In the genomic region with DNA sequence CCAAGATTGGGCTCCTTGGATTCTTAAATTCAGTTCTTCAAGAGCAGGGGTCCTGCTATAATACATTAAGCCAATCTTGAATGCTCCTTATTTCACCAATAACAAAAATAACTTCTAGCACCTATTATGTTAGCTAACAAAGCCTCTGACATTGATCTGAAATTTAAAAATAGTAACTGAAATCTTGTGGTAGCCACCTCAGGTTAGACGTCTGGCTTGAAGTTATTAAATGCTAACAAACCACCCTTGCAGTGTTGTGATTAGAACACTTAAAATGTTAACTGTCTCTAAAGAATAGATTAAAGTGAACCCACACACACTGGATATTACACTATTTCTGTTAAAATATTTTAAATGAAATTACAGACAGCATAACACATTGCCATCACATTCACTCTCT, we compare ENCODE assay signal across 7 cellular contexts. TPM values are rescaled to one million over a fixed set of nuclear protein-coding genes. Genes with fewer than 3 reads are reported as not detected.
"Had no signal": no experiment of that assay in that cellular context is flagged by ENCODE, and none has a peak within 500 bp of the region (broad histone marks: within the 10 kb centered on the region; RNA-seq: fewer than 3 reads in every experiment).

No MANE protein-coding gene starts in this region.

- DNase-seq: GM23248, GOT3, H9, HCEC 1CT, IMR-90 had no signal

- ATAC-seq: K562 had no signal

- H2AFZ ChIP-seq: GM23248 had no signal

- H3K27ac Mint-ChIP-seq: H9 had no signal

- H3K4me3 Mint-ChIP-seq: H9 had no signal

- H3K9ac ChIP-seq: GM23248 had no signal

- H3K4me3 ChIP-seq: GM23248, K562 had no signal

- H3K27ac ChIP-seq: GM23248 had no signal

RNA-seq across cellular contexts. Expression of gene LGI2, which starts 49.8 kb away (rescaled TPM):
- total RNA-seq: GM23248, HT-29, IMR-90 had no signal
- polyA plus RNA-seq: GM23248, IMR-90 had no signal
